ENCODE assay signal across 8 cellular contexts in genomic region chr15:64844576-64845140, GRCh38. TPM values are rescaled to one million over a fixed set of nuclear protein-coding genes. Genes with fewer than 3 reads are reported as not detected.
DNase-seq lines count a peak whose midpoint lies in the region; ATAC-seq, FAIRE-seq and TF ChIP-seq lines count a peak whose summit lies in the region.

No MANE protein-coding gene starts in this region.

- H3K9ac ChIP-seq in OCI-LY1 (ENCODE audit: low read length) (peak overlapping the region; percentile 31; the same call in 1 of the 2 replicates), colonic mucosa (ENCODE audit: low read depth in 2 of 2, low read length in 2 of 2) (peak overlapping the region; percentile 54 to 73)

- no peak for TF ChIP-seq POLR2A in H54 (IDR thresholded peaks at IDR 0.05; ENCODE audit: low read depth, low read length)

- H3K27ac ChIP-seq in CD4-positive, CD25-positive, alpha-beta regulatory T cell (ENCODE audit: insufficient read depth, low read length, poor library complexity, severe bottlenecking) = peak overlapping the region; percentile 50
- peak overlapping the region; percentile 66 for H3K27ac ChIP-seq in OCI-LY1 (ENCODE audit: low read depth, low read length, poor library complexity, severe bottlenecking)
- H3K27ac ChIP-seq in colonic mucosa = peak overlapping the region; percentile 81

- H3K4me1 ChIP-seq in CD4-positive, CD25-positive, alpha-beta regulatory T cell (ENCODE audit: control insufficient read depth, insufficient read depth, low read length, poor library complexity, severe bottlenecking) = peaks cover 59% of the 10 kb centered on the region
- H3K4me1 ChIP-seq in OCI-LY1 (ENCODE audit: insufficient read depth, low read length, severe bottlenecking) (peaks cover 54% of the 10 kb centered on the region), colonic mucosa (no peaks in the 10 kb centered on the region)

- no peak overlapping the region for H2AFZ ChIP-seq in OCI-LY1 (ENCODE audit: low read length)

- no peak for ATAC-seq in CD4-positive, CD25-positive, alpha-beta regulatory T cell (ENCODE audit: low read depth in 2 of 2)
- ATAC-seq in HG02970 (IDR thresholded peaks at IDR 0.05; ENCODE audit: low FRiP score, unreplicated experiment) = no peak

- H3K79me2 ChIP-seq in OCI-LY1 (ENCODE audit: insufficient read depth, low read length) = no peaks in the 10 kb centered on the region

- peak overlapping the region; percentile 92 to 97 (median 96) for H3K27ac Mint-ChIP-seq in CD4-positive, CD25-positive, alpha-beta regulatory T cell
- peak overlapping the region; percentile 60 for H3K27ac Mint-ChIP-seq in nephron progenitor cell

- H3K36me3 ChIP-seq in CD4-positive, CD25-positive, alpha-beta regulatory T cell (ENCODE audit: control insufficient read depth, insufficient read depth, low read length) = peaks cover 18% of the 10 kb centered on the region
- H3K36me3 ChIP-seq in OCI-LY1 (ENCODE audit: insufficient read depth, low read length) = peaks cover 8% of the 10 kb centered on the region; the same call in 1 of the 2 replicates
- no peaks in the 10 kb centered on the region for H3K36me3 ChIP-seq in colonic mucosa

- FAIRE-seq in urothelium cell line (lab: Jason Lieb, UNC) (no peak), H54 (lab: Jason Lieb, UNC) (no peak)

- no peaks in the 10 kb centered on the region for H3K9me3 ChIP-seq in CD4-positive, CD25-positive, alpha-beta regulatory T cell (ENCODE audit: control insufficient read depth in 2 of 2, low read length in 2 of 2)
- H3K9me3 ChIP-seq in OCI-LY1 (ENCODE audit: low read length) = no peaks in the 10 kb centered on the region
- H3K9me3 ChIP-seq in colonic mucosa = no peaks in the 10 kb centered on the region

- no peaks in the 10 kb centered on the region for H4K20me1 ChIP-seq in OCI-LY1 (ENCODE audit: insufficient read depth, low read length)

- H3K4me3 Mint-ChIP-seq in CD4-positive, CD25-positive, alpha-beta regulatory T cell = peak overlapping the region; percentile 92 to 99 (median 97)
- H3K4me3 Mint-ChIP-seq in nephron progenitor cell = peak overlapping the region; percentile 99

- no peaks in the 10 kb centered on the region for H3K27me3 Mint-ChIP-seq in CD4-positive, CD25-positive, alpha-beta regulatory T cell
- H3K27me3 Mint-ChIP-seq in nephron progenitor cell (ENCODE audit: low read depth, poor library complexity) = peaks cover 4% of the 10 kb centered on the region

- H3K4me2 ChIP-seq in OCI-LY1 (ENCODE audit: low read length) = peak overlapping the region; percentile 80

- peaks cover 10% of the 10 kb centered on the region for H3K36me3 Mint-ChIP-seq in CD4-positive, CD25-positive, alpha-beta regulatory T cell
- peaks cover 9% of the 10 kb centered on the region for H3K36me3 Mint-ChIP-seq in nephron progenitor cell (ENCODE audit: low read depth)

- peak overlapping the region; percentile 77 for H3K4me3 ChIP-seq in CD4-positive, CD25-positive, alpha-beta regulatory T cell (ENCODE audit: low read depth, low read length)
- H3K4me3 ChIP-seq in OCI-LY1 (ENCODE audit: low read depth, low read length, poor library complexity, severe bottlenecking) (peak overlapping the region; percentile 90), colonic mucosa (peak overlapping the region; percentile 85)

- TF ChIP-seq CTCF in OCI-LY1 (IDR thresholded peaks at IDR 0.05; ENCODE audit: low read length) (no peak), colonic mucosa (IDR thresholded peaks at IDR 0.05) (no peak), nephron progenitor cell (IDR thresholded peaks at IDR 0.05) (no peak)

- H3F3A ChIP-seq in OCI-LY1 (ENCODE audit: insufficient read depth, low read length) = no peaks in the 10 kb centered on the region

- peak in 2 of 3 donors; percentile 31 to 45 for DNase-seq in CD4-positive, CD25-positive, alpha-beta regulatory T cell
- DNase-seq in colonic mucosa = no peak
- no peak for DNase-seq in nephron progenitor cell
- DNase-seq in NOMO-1 treated with DMSO at 0.1 percent for 48 hours (lab: John Stamatoyannopoulos, UW; ENCODE audit: unreplicated experiment) = no peak
- no peak for DNase-seq in urothelium cell line (ENCODE audit: low spot score)
- DNase-seq in H54 (ENCODE audit: insufficient read length, low spot score) = no peak

- no peaks in the 10 kb centered on the region for H3K9me2 ChIP-seq in OCI-LY1 (ENCODE audit: low read depth, low read length)

- intact Hi-C loops in colonic mucosa (cut with DNase I) = no loop called here

- H3K27me3 ChIP-seq in CD4-positive, CD25-positive, alpha-beta regulatory T cell (ENCODE audit: control insufficient read depth, insufficient read depth, low read length) = no peaks in the 10 kb centered on the region
- H3K27me3 ChIP-seq in OCI-LY1 (ENCODE audit: insufficient read depth, low read length) = no peaks in the 10 kb centered on the region
- no peaks in the 10 kb centered on the region for H3K27me3 ChIP-seq in colonic mucosa

- peaks cover 12 to 75% (median 52%) of the 10 kb centered on the region in 4 donors for H3K4me1 Mint-ChIP-seq in CD4-positive, CD25-positive, alpha-beta regulatory T cell
- peaks cover 68% of the 10 kb centered on the region for H3K4me1 Mint-ChIP-seq in nephron progenitor cell

- H3K9me3 Mint-ChIP-seq in CD4-positive, CD25-positive, alpha-beta regulatory T cell = no peaks in the 10 kb centered on the region
- H3K9me3 Mint-ChIP-seq in nephron progenitor cell = no peaks in the 10 kb centered on the region

RNA-seq across cellular contexts. Expression of gene PLEKHO2, which starts 2.9 kb away (rescaled TPM):
- total RNA-seq in CD4-positive, CD25-positive, alpha-beta regulatory T cell = 15.6 TPM
- polyA plus RNA-seq in CD4-positive, CD25-positive, alpha-beta regulatory T cell = 10 to 100 TPM; 27.2 to 33.4 (median 29.3) TPM
- total RNA-seq in colonic mucosa = 10 to 100 TPM in 1 of 2 donors, 1 to 10 TPM in 1; 4.4 to 13.6 TPM

RNA-seq across cellular contexts. Expression of gene PIF1, which starts 19.2 kb away (rescaled TPM):
- total RNA-seq in CD4-positive, CD25-positive, alpha-beta regulatory T cell = 0.37 TPM
- polyA plus RNA-seq in CD4-positive, CD25-positive, alpha-beta regulatory T cell = under 1 TPM in 3 of 4 donors, not detected in 1; 0.07 to 0.34 (median 0.24) TPM
- 10 to 100 TPM in 1 of 2 donors, 1 to 10 TPM in 1; 6.1 to 20.7 TPM for total RNA-seq in colonic mucosa

Comparison
In these comparisons a context has a peak if more than half of its experiments do, and no peak if none do; other contexts are left out.
1. DNase-seq: peak in CD4-positive, CD25-positive, alpha-beta regulatory T cell (2 of 3); none in colonic mucosa (single experiment), nephron progenitor cell (single experiment), NOMO-1 treated with DMSO at 0.1 percent for 48 hours (single experiment), urothelium cell line (single experiment) and H54 (single experiment).
2. Peak in every context shown above with its lines, with median percentiles within 50 percentile points of each other: H3K27ac ChIP-seq and H3K4me3 ChIP-seq.